In genomic region chr2:40346535-40347354, GRCh38 we compare ENCODE assay signal across 13 cellular contexts.
DNase-seq lines count a peak whose midpoint lies in the region; ATAC-seq, FAIRE-seq and TF ChIP-seq lines count a peak whose summit lies in the region.
"Had no signal": no experiment of that assay in that cellular context is flagged by ENCODE, and none has a peak within 500 bp of the region (broad histone marks: within the 10 kb centered on the region; RNA-seq: fewer than 3 reads in every experiment).

No MANE protein-coding gene starts in this region.

- RAD21 ChIA-PET in GM12878 (lab: Charles Lee; ENCODE audit: unreplicated experiment) = no interaction called here

- H3K9me3 Mint-ChIP-seq in HFFc6 = no peaks in the 10 kb centered on the region
- H3K9me3 Mint-ChIP-seq: activated CD4-positive, alpha-beta T cell treated with anti-CD3 and anti-CD28 coated beads, Interleukin-2, amount 10 ng/mL, durations not matched to agents 24 days and 14 days; IgD-negative memory B cell had no signal

- H3K27me3 ChIP-seq in GM12878 (replicated peaks in 1 of 2; ENCODE audit: control insufficient read depth in 2 of 2, insufficient read depth in 2 of 2, low read length in 1 of 2) = no peaks in the 10 kb centered on the region
- H3K27me3 ChIP-seq in osteoblast (ENCODE audit: insufficient read depth, low read length) = no peaks in the 10 kb centered on the region
- H3K27me3 ChIP-seq: breast epithelium, right lobe of liver had no signal

- H3K79me2 ChIP-seq in GM12878 (ENCODE audit: control insufficient read depth, insufficient read depth, low read length) (no peaks in the 10 kb centered on the region), osteoblast (ENCODE audit: insufficient read depth, low read length) (peaks cover 33% of the 10 kb centered on the region)

- no peaks in the 10 kb centered on the region for H4K20me1 ChIP-seq in GM12878 (ENCODE audit: control insufficient read depth, insufficient read depth)
- H4K20me1 ChIP-seq in osteoblast (ENCODE audit: insufficient read depth, low read length) = no peaks in the 10 kb centered on the region

- 0% methylated on average over 3 of the region's 3 CpGs for WGBS in GM12878 (ENCODE audit: insufficient coverage, insufficient replicate concordance, low lambda C conversion rate, missing lambda C conversion rate)

- H3K4me3 Mint-ChIP-seq in HFFc6 = peak overlapping the region; percentile 13; the same call in 1 of the 2 replicates
- H3K4me3 Mint-ChIP-seq: activated CD4-positive, alpha-beta T cell treated with anti-CD3 and anti-CD28 coated beads, Interleukin-2, amount 10 ng/mL, durations not matched to agents 24 days and 14 days; CD4-positive, alpha-beta memory T cell had no signal

- H3K4me1 ChIP-seq in GM12878 (ENCODE audit: control insufficient read depth, insufficient read depth, low read length) = no peaks in the 10 kb centered on the region
- peaks cover 68% of the 10 kb centered on the region for H3K4me1 ChIP-seq in osteoblast (ENCODE audit: insufficient read depth, low read length)
- H3K4me1 ChIP-seq: breast epithelium, right lobe of liver had no signal

- SMC1A ChIA-PET in GM12878 (lab: Charles Lee; ENCODE audit: uncharacterized antibody, unreplicated experiment) = no interaction called here

- no peak overlapping the region for H3K4me2 ChIP-seq in GM12878 (ENCODE audit: control insufficient read depth, insufficient read depth)
- peak overlapping the region; percentile 70 for H3K4me2 ChIP-seq in osteoblast (ENCODE audit: insufficient read depth, low read length)

- peak; percentile 90 for DNase-seq in EH (ENCODE audit: low read depth)
- DNase-seq in HFFc6 = peak; percentile 38
- peak; percentile 5 for DNase-seq in GM12878 (ENCODE audit: low read depth, low spot score)
- no peak for DNase-seq in osteoblast (ENCODE audit: insufficient read length, low spot score, missing footprints)
- no peak for DNase-seq in H54 (ENCODE audit: insufficient read length, low spot score)
- DNase-seq in NCI-H1092 treated with DMSO at 0.1 percent for 48 hours (lab: John Stamatoyannopoulos, UW) = no peak
- no peak for DNase-seq in stimulated activated CD4-positive, alpha-beta T cell treated with anti-CD3 and anti-CD28 coated beads, Interleukin-2, amount 100 ng/mL, for 48 hours
- DNase-seq: activated CD4-positive, alpha-beta T cell treated with anti-CD3 and anti-CD28 coated beads, Interleukin-2, amount 10 ng/mL, durations not matched to agents 24 days and 14 days; CD4-positive, alpha-beta memory T cell; right lobe of liver had no signal

- H3K27ac ChIP-seq in GM12878 (ENCODE audit: control insufficient read depth, insufficient read depth) (no peak overlapping the region), osteoblast (ENCODE audit: low read depth, low read length) (peak overlapping the region; percentile 88)
- H3K27ac ChIP-seq: right lobe of liver had no signal

- H3K9me3 ChIP-seq in GM12878 (replicated peaks; ENCODE audit: control insufficient read depth, insufficient read depth, low read length) (no peaks in the 10 kb centered on the region), osteoblast (ENCODE audit: low read depth, low read length) (no peaks in the 10 kb centered on the region)
- H3K9me3 ChIP-seq: breast epithelium, right lobe of liver had no signal

- H3K4me1 Mint-ChIP-seq in HFFc6 (ENCODE audit: low read depth) = peaks cover 86% of the 10 kb centered on the region
- H3K4me1 Mint-ChIP-seq: activated CD4-positive, alpha-beta T cell treated with anti-CD3 and anti-CD28 coated beads, Interleukin-2, amount 10 ng/mL, durations not matched to agents 24 days and 14 days; CD4-positive, alpha-beta memory T cell had no signal

- peaks cover 6% of the 10 kb centered on the region; the same call in 1 of the 2 replicates for H3K36me3 Mint-ChIP-seq in HFFc6 (ENCODE audit: low read depth)
- H3K36me3 Mint-ChIP-seq: CD4-positive, alpha-beta memory T cell; IgD-negative memory B cell had no signal

- no peak overlapping the region; the same call in 1 of the 2 replicates for H2AFZ ChIP-seq in GM12878 (ENCODE audit: control insufficient read depth, low read depth, low read length)
- H2AFZ ChIP-seq in osteoblast (ENCODE audit: low read length) = no peak overlapping the region

- TF ChIP-seq POLR2A in GM12878 (IDR thresholded peaks at IDR 0.05; ENCODE audit: low read depth, low read length) (no peak), H54 (IDR thresholded peaks at IDR 0.05; ENCODE audit: low read depth, low read length) (no peak)

- no TSS peak for BruUV-seq in GM12878 (replicated peaks; lab: Mats Ljungman, UMichigan)

- POLR2A ChIA-PET in GM12878 (lab: Charles Lee) = no interaction called here

- peak; percentile 62 for ATAC-seq in GM12878
- ATAC-seq in HG02970 (IDR thresholded peaks at IDR 0.05; ENCODE audit: low FRiP score, unreplicated experiment) = no peak

- H3K36me3 ChIP-seq in GM12878 (ENCODE audit: control insufficient read depth in 2 of 2, insufficient read depth in 2 of 2, low read length in 1 of 2) (no peaks in the 10 kb centered on the region), osteoblast (ENCODE audit: insufficient read depth, low read length) (no peaks in the 10 kb centered on the region)
- H3K36me3 ChIP-seq: breast epithelium, right lobe of liver had no signal

- H3K27ac Mint-ChIP-seq in HFFc6 = peak overlapping the region; percentile 70
- H3K27ac Mint-ChIP-seq: activated CD4-positive, alpha-beta T cell treated with anti-CD3 and anti-CD28 coated beads, Interleukin-2, amount 10 ng/mL, durations not matched to agents 24 days and 14 days; CD4-positive, alpha-beta memory T cell; IgD-negative memory B cell had no signal

- TF ChIP-seq CTCF in HFFc6 (IDR thresholded peaks at IDR 0.05) (no peak), GM12878 (IDR thresholded peaks at IDR 0.05 in 2 of 3, conservative IDR thresholded peaks at IDR 0.05 in 1 of 3; ENCODE audit: control insufficient read depth in 2 of 3, extremely low read depth in 1 of 3, insufficient read depth in 1 of 3, low read depth in 3 of 3, low read length in 3 of 3) (no peak), osteoblast (IDR thresholded peaks at IDR 0.05; ENCODE audit: extremely low read depth, low read depth, low read length) (no peak)

- no peak overlapping the region for H3K9ac ChIP-seq in GM12878 (ENCODE audit: control insufficient read depth, insufficient read depth, low read length)

- FAIRE-seq in GM12878 (lab: Jason Lieb, UNC) = no peak
- no peak for FAIRE-seq in H54 (lab: Jason Lieb, UNC)

- CTCF ChIA-PET in GM12878 (lab: Yijun Ruan, JAX) = interaction anchor here (0.6 kb wide), 1 partner anchor 936 kb away, joined by 3 read pairs; no protein-coding TSS in a partner anchor

- TF ChIP-seq EP300 in GM12878 (IDR thresholded peaks at IDR 0.05; ENCODE audit: borderline replicate concordance in 1 of 2, control insufficient read depth in 1 of 2, low read depth in 2 of 2, low read length in 2 of 2) = no peak

- peaks cover 2% of the 10 kb centered on the region; the same call in 1 of the 2 replicates for H3K27me3 Mint-ChIP-seq in HFFc6 (ENCODE audit: insufficient read depth)
- H3K27me3 Mint-ChIP-seq: activated CD4-positive, alpha-beta T cell treated with anti-CD3 and anti-CD28 coated beads, Interleukin-2, amount 10 ng/mL, durations not matched to agents 24 days and 14 days; IgD-negative memory B cell had no signal

- H3K4me3 ChIP-seq in GM12878 (no peak overlapping the region), osteoblast (ENCODE audit: insufficient read depth, low read length) (no peak overlapping the region)
- H3K4me3 ChIP-seq: breast epithelium, right lobe of liver had no signal

- no peak for TF ChIP-seq RAD21 in GM12878 (IDR thresholded peaks at IDR 0.05; ENCODE audit: insufficient read depth, low read depth, low read length)

- intact Hi-C loops in GM12878 (cut with micrococcal nuclease; ENCODE audit: unreplicated experiment) = no loop called here

- in situ Hi-C loops in GM12878 (cut with MboI) = no loop called here

TF ChIP-seq in GM12878, 131 proteins besides CTCF, POLR2A, EP300 and RAD21:
- TF ChIP-seq RAD51 (IDR thresholded peaks at IDR 0.05) (peak; percentile 14; the same call in 1 of the 2 replicates), SMAD5 (IDR thresholded peaks at IDR 0.05; ENCODE audit: low read depth) (no peak), JUNB (IDR thresholded peaks at IDR 0.05) (peak; percentile 67), ATF7 (IDR thresholded peaks at IDR 0.05; ENCODE audit: low read depth) (no peak), SPI1 (IDR thresholded peaks at IDR 0.05; ENCODE audit: borderline replicate concordance, insufficient read depth, low read depth, low read length) (peak; percentile 11; the same call in 1 of the 2 replicates), MEF2B (IDR thresholded peaks at IDR 0.05; ENCODE audit: partially characterized antibody, poor library complexity, severe bottlenecking) (peak; percentile 86)

Comparison
In these comparisons a context has a peak if more than half of its experiments do, and no peak if none do; other contexts are left out.
1. DNase-seq: peak in EH (single experiment), HFFc6 (single experiment) and GM12878 (single experiment); none in osteoblast (single experiment), H54 (single experiment), NCI-H1092 treated with DMSO at 0.1 percent for 48 hours (single experiment) and stimulated activated CD4-positive, alpha-beta T cell treated with anti-CD3 and anti-CD28 coated beads, Interleukin-2, amount 100 ng/mL, for 48 hours (0 of 2).